Comparison of ENCODE assay signal across 8 cellular contexts in genomic region chr14:50830932-50831703, GRCh38. TPM values are rescaled to one million over a fixed set of nuclear protein-coding genes. Genes with fewer than 3 reads are reported as not detected.
DNase-seq lines count a peak whose midpoint lies in the region; ATAC-seq and TF ChIP-seq lines count a peak whose summit lies in the region.

Gene NIN, minus strand, starts transcription at chr14:50831162. Its CDS starts 9,106 bp downstream, at chr14:50822056.

- intact Hi-C loops in activated T-helper 2 cell treated with anti-CD3 and anti-CD28 coated beads, Interferon-gamma antibody, Interleukin-2, Interleukin-4, amounts not matched to agents 10 μg/mL and 5 μg/mL and 100 μg/mL, durations not matched to agents 14 hours and 24 hours and 36 hours (cut with micrococcal nuclease) = loop anchor here (1.0 to 10.0 kb wide), 4 partner anchors 9 to 966 kb away; no protein-coding TSS in a partner anchor

- no peak for TF ChIP-seq CTCF in fibroblast of pulmonary artery (IDR thresholded peaks at IDR 0.05; ENCODE audit: low read length, missing control alignments)
- no peak for TF ChIP-seq CTCF in nephron (IDR thresholded peaks at IDR 0.05; ENCODE audit: unreplicated experiment in 3 of 3)

- peak within 1 kb of the TSS; percentile 87 for H3K27ac Mint-ChIP-seq in activated T-helper 2 cell treated with anti-CD3 and anti-CD28 coated beads, Interferon-gamma antibody, Interleukin-2, Interleukin-4, amounts not matched to agents 10 μg/mL and 5 μg/mL and 100 μg/mL, durations not matched to agents 14 hours and 24 hours and 36 hours
- H3K27ac Mint-ChIP-seq in nephron = peak within 1 kb of the TSS; percentile 63 to 88 (median 63)

- H3K4me3 Mint-ChIP-seq in activated T-helper 2 cell treated with anti-CD3 and anti-CD28 coated beads, Interferon-gamma antibody, Interleukin-2, Interleukin-4, amounts not matched to agents 10 μg/mL and 5 μg/mL and 100 μg/mL, durations not matched to agents 14 hours and 24 hours and 36 hours (ENCODE audit: low read depth) = peak within 1 kb of the TSS; percentile 91
- H3K4me3 Mint-ChIP-seq in nephron = peak within 1 kb of the TSS; percentile 96 to 99 (median 98)

- peaks cover 13% of the 10 kb centered on the region for H3K27me3 Mint-ChIP-seq in activated T-helper 2 cell treated with anti-CD3 and anti-CD28 coated beads, Interferon-gamma antibody, Interleukin-2, Interleukin-4, amounts not matched to agents 10 μg/mL and 5 μg/mL and 100 μg/mL, durations not matched to agents 14 hours and 24 hours and 36 hours (ENCODE audit: low read depth)
- peaks cover 30% of the 10 kb centered on the region for H3K27me3 Mint-ChIP-seq in nephron (ENCODE audit: low read depth)

- H3K4me3 ChIP-seq in fibroblast of pulmonary artery (replicated peaks; ENCODE audit: low read depth, low read length) = peak within 1 kb of the TSS; percentile 73

- peak; percentile 61 for DNase-seq in DMS153 (lab: John Stamatoyannopoulos, UW)
- DNase-seq in HuH-7.5 (ENCODE audit: low spot score) = peak; percentile 53
- DNase-seq in RPMI7951 (ENCODE audit: low read depth) = peak; percentile 76
- peak; percentile 68 for DNase-seq in activated T-helper 2 cell treated with anti-CD3 and anti-CD28 coated beads, Interferon-gamma antibody, Interleukin-2, Interleukin-4, amounts not matched to agents 10 μg/mL and 5 μg/mL and 100 μg/mL, durations not matched to agents 14 hours and 24 hours and 36 hours (ENCODE audit: low spot score)
- peak; percentile 74 for DNase-seq in fibroblast of pulmonary artery (ENCODE audit: low read depth)
- peak; percentile 70 for DNase-seq in stromal cell of bone marrow (ENCODE audit: low read depth)

- peaks cover 47% of the 10 kb centered on the region for H3K4me1 Mint-ChIP-seq in activated T-helper 2 cell treated with anti-CD3 and anti-CD28 coated beads, Interferon-gamma antibody, Interleukin-2, Interleukin-4, amounts not matched to agents 10 μg/mL and 5 μg/mL and 100 μg/mL, durations not matched to agents 14 hours and 24 hours and 36 hours (ENCODE audit: low read depth)
- peaks cover 44% of the 10 kb centered on the region for H3K4me1 Mint-ChIP-seq in nephron

- no peaks in the 10 kb centered on the region for H3K9me3 Mint-ChIP-seq in activated T-helper 2 cell treated with anti-CD3 and anti-CD28 coated beads, Interferon-gamma antibody, Interleukin-2, Interleukin-4, amounts not matched to agents 10 μg/mL and 5 μg/mL and 100 μg/mL, durations not matched to agents 14 hours and 24 hours and 36 hours
- H3K9me3 Mint-ChIP-seq in nephron = no peaks in the 10 kb centered on the region

- H3K36me3 Mint-ChIP-seq in activated T-helper 2 cell treated with anti-CD3 and anti-CD28 coated beads, Interferon-gamma antibody, Interleukin-2, Interleukin-4, amounts not matched to agents 10 μg/mL and 5 μg/mL and 100 μg/mL, durations not matched to agents 14 hours and 24 hours and 36 hours (ENCODE audit: low read depth) = peaks cover 33% of the 10 kb centered on the region
- no peaks in the 10 kb centered on the region for H3K36me3 Mint-ChIP-seq in nephron (ENCODE audit: low read depth)

- ATAC-seq in GM21515 (IDR thresholded peaks at IDR 0.05; ENCODE audit: unreplicated experiment) = peak; percentile 75

RNA-seq across cellular contexts. Expression of gene NIN, which starts in this region (rescaled TPM):
- total RNA-seq in RPMI7951 (2014; rRNA removed; shearing (Covaris generic)) = 18.8 and 20.7 TPM in 2 replicates
- total RNA-seq in activated T-helper 2 cell treated with anti-CD3 and anti-CD28 coated beads, Interferon-gamma antibody, Interleukin-2, Interleukin-4, amounts not matched to agents 10 μg/mL and 5 μg/mL and 100 μg/mL, durations not matched to agents 14 hours and 24 hours and 36 hours = 43.0 and 45.1 TPM in 2 replicates

Comparison
In these comparisons a context has a peak if more than half of its experiments do, and no peak if none do; other contexts are left out.
1. Peak in every context shown above with its lines: DNase-seq, ATAC-seq and H3K4me3 ChIP-seq.